12 cellular contexts compared by ENCODE assay signal in the genomic region with DNA sequence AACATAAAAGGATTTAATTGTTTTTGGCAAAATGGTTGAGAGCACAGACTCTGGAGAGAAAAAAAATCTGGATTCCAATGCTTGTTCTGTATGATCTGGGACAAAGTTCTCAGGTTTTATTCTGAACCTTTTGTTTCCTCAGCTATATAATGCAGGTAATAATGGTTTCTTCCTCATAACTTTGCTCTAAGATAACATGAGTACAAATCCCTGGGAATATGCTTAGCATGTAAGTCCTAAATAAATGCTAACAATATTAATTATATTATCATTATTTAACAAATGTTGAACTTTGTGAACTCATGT. TPM values are rescaled to one million over a fixed set of nuclear protein-coding genes. Genes with fewer than 3 reads are reported as not detected.
"Had no signal": no experiment of that assay in that cellular context is flagged by ENCODE, and none has a peak within 500 bp of the region (broad histone marks: within the 10 kb centered on the region; RNA-seq: fewer than 3 reads in every experiment).

No MANE protein-coding gene starts in this region.

- H3K4me2 ChIP-seq: SK-N-SH had no signal

- H3K9me3 ChIP-seq: MG63, SK-N-SH had no signal

- H3K36me3 ChIP-seq: MG63 had no signal

- H3K4me3 ChIP-seq: MG63 had no signal

- DNase-seq: MG63, NCI-H1092, NCI-H1436, NCI-H187, NCI-H2081 treated with DMSO at 0.1 percent for 48 hours, NCI-H226, NCI-H510A, Right ventricle myocardium superior had no signal

- FAIRE-seq: RCC 7860 had no signal

- H3K9ac ChIP-seq: SK-N-SH had no signal

RNA-seq across cellular contexts. Expression of a gene that starts 44.5 kb away (rescaled TPM):
- total RNA-seq: HT-29, Right ventricle myocardium superior had no signal
- polyA plus RNA-seq: SK-N-SH had no signal

RNA-seq across cellular contexts. Expression of a gene that starts 49.7 kb away (rescaled TPM):
- total RNA-seq: HT-29, Right ventricle myocardium superior, SK-MEL-5 had no signal
- polyA plus RNA-seq: SK-N-SH had no signal
